Comparison of ENCODE assay signal across 27 cellular contexts in the genomic region with DNA sequence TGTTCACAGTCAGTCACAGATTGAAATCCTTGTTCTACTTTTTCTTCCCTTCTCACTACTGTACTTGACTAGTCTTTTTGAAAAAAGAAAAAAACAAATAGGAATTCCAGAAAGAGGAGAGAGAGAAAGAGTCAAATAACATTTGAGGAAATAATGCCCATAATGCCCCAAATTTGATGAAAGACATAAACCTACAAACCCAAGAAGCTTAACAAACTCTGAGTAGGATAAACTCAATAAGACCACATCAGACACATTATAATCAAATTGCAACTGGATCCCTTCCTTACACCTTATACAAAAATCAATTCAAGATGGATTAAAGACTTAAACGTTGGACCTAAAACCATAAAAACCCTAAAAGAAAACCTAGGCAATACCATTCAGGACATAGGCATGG.
"Had no signal": no experiment of that assay in that cellular context is flagged by ENCODE, and none has a peak within 500 bp of the region (broad histone marks: within the 10 kb centered on the region; RNA-seq: fewer than 3 reads in every experiment).

No MANE protein-coding gene starts in this region.

- ATAC-seq: effector memory CD8-positive, alpha-beta T cell; esophagus mucosa; foreskin keratinocyte; gastrocnemius medialis; gastroesophageal sphincter; heart left ventricle; heart right ventricle had no signal

- H3K36me3 ChIP-seq: colonic mucosa, esophagus muscularis mucosa, esophagus squamous epithelium, gastrocnemius medialis, gastroesophageal sphincter, heart left ventricle, heart right ventricle had no signal

- H3K4me3 ChIP-seq: colonic mucosa, coronary artery, dorsolateral prefrontal cortex, esophagus muscularis mucosa, esophagus squamous epithelium, gastrocnemius medialis, gastroesophageal sphincter, heart left ventricle, heart right ventricle had no signal

- H3K9me3 ChIP-seq: colonic mucosa had no signal

- H3K4me1 ChIP-seq: colonic mucosa, esophagus muscularis mucosa, foreskin keratinocyte, gastrocnemius medialis, gastroesophageal sphincter, heart right ventricle had no signal

- DNase-seq: colonic mucosa; cortex of kidney; dermis blood vessel endothelial cell; dorsolateral prefrontal cortex; effector CD4-positive, alpha-beta T cell; effector CD8-positive, alpha-beta T cell; effector memory CD4-positive, alpha-beta T cell; effector memory CD8-positive, alpha-beta T cell; endodermal cell; erythroblast; esophagus squamous epithelium; foreskin fibroblast; foreskin keratinocyte; foreskin melanocyte; gastrocnemius medialis; glutamatergic neuron; head of caudate nucleus; heart left ventricle; heart right ventricle had no signal

- H3K27me3 ChIP-seq: colonic mucosa, dorsolateral prefrontal cortex, esophagus muscularis mucosa, esophagus squamous epithelium, foreskin keratinocyte, gastrocnemius medialis, gastroesophageal sphincter, heart left ventricle, heart right ventricle had no signal

- FAIRE-seq: colon, endometrium, frontal cortex had no signal

- H3K27ac ChIP-seq: colonic mucosa, coronary artery, dorsolateral prefrontal cortex, epithelial cell of prostate, esophagus muscularis mucosa, esophagus squamous epithelium, foreskin keratinocyte, gastrocnemius medialis, gastroesophageal sphincter, heart left ventricle, heart right ventricle had no signal
